ENCODE assay signal across 19 cellular contexts in the genomic region with DNA sequence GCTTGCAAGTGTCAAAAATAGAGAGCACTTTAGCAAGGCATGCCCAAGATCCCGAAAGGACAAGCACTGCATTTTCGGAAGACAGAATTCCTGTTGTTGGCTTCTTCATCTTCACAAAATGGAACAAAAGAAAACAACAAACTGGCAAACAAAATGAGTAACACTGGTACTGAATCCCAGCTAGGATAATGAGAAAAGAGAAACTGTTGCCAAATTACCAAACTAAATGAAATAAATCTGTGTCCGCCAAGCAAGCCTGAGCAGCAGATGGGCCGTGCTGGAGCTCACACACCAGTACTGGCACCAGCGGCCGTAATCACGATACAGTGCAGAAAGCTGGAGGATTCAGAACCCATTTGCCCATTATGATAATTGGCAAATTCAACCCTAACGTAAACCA. TPM values are rescaled to one million over a fixed set of nuclear protein-coding genes. Genes with fewer than 3 reads are reported as not detected.
DNase-seq lines count a peak whose midpoint lies in the region; ATAC-seq and TF ChIP-seq lines count a peak whose summit lies in the region.
"Had no signal": no experiment of that assay in that cellular context is flagged by ENCODE, and none has a peak within 500 bp of the region (broad histone marks: within the 10 kb centered on the region; RNA-seq: fewer than 3 reads in every experiment).

No MANE protein-coding gene starts in this region.

- no peak overlapping the region for H3K18ac ChIP-seq in trophoblast cell (ENCODE audit: low read length)

- H3K9ac ChIP-seq in trophoblast cell (ENCODE audit: low read length) = no peak overlapping the region

- no peak for TF ChIP-seq POLR2A in esophagus muscularis mucosa (IDR thresholded peaks at IDR 0.05; ENCODE audit: low read depth)

- H3K79me1 ChIP-seq in trophoblast cell (ENCODE audit: low read length) = no peaks in the 10 kb centered on the region

- no peak overlapping the region for H3K4me2 ChIP-seq in trophoblast cell (ENCODE audit: low read length)

- H4K91ac ChIP-seq in trophoblast cell (ENCODE audit: low read depth, low read length) = no peak overlapping the region

- no peak overlapping the region for H2BK5ac ChIP-seq in trophoblast cell (ENCODE audit: low read depth, low read length, poor library complexity)

- H2AFZ ChIP-seq in trophoblast cell (ENCODE audit: insufficient read depth, low read length, poor library complexity) = no peak overlapping the region

- ATAC-seq in HG03521 (IDR thresholded peaks at IDR 0.05; ENCODE audit: unreplicated experiment) = no peak
- no peak for ATAC-seq in HG02938 (IDR thresholded peaks at IDR 0.05; ENCODE audit: unreplicated experiment)
- ATAC-seq in GM19035 (IDR thresholded peaks at IDR 0.05; ENCODE audit: unreplicated experiment) = no peak

- H3K4me1 ChIP-seq in esophagus muscularis mucosa = peaks cover 14 to 36% (median 30%) of the 10 kb centered on the region in 4 donors
- no peaks in the 10 kb centered on the region for H3K4me1 ChIP-seq in trophoblast cell (ENCODE audit: control insufficient read depth in 1 of 2, insufficient read depth in 2 of 2, low read length in 2 of 2)

- peak; percentile 29 for DNase-seq in AG10803 (ENCODE audit: low read depth)
- peak; percentile 16 for DNase-seq in NCI-H1694 treated with DMSO at 0.1 percent for 48 hours (lab: John Stamatoyannopoulos, UW)
- peak; percentile 50 for DNase-seq in esophagus muscularis mucosa (ENCODE audit: extremely low spot score)
- DNase-seq in midbrain (lab: John Stamatoyannopoulos, UW) = peak; percentile 7
- no peak for DNase-seq in trophoblast cell
- DNase-seq: DMS153, HFFc6, Karpas-422, MG63, NCI-H1092, NCI-H146, NCI-H226, NCI-H69, SIG-M5 had no signal

- peaks cover 0 to 18% (median 9%) of the 10 kb centered on the region in 4 donors for H3K36me3 ChIP-seq in esophagus muscularis mucosa
- no peaks in the 10 kb centered on the region for H3K36me3 ChIP-seq in trophoblast cell (ENCODE audit: control insufficient read depth in 1 of 2, insufficient read depth in 2 of 2, low read length in 2 of 2)

- H3K9me3 ChIP-seq in esophagus muscularis mucosa (no peaks in the 10 kb centered on the region), trophoblast cell (ENCODE audit: insufficient read depth, low read depth, low read length) (peaks cover 3% of the 10 kb centered on the region)
- H3K9me3 ChIP-seq: MG63 had no signal

- H3K23ac ChIP-seq in trophoblast cell (ENCODE audit: low read length) = no peak overlapping the region

- intact Hi-C loops in esophagus muscularis mucosa (cut with DNase I) = no loop called here

- H2AK5ac ChIP-seq in trophoblast cell (ENCODE audit: low read length) = no peak overlapping the region

- no peak overlapping the region for H3K4me3 ChIP-seq in AG10803 (ENCODE audit: low read length)
- peak overlapping the region in 2 of 4 donors; percentile 4 to 11 for H3K4me3 ChIP-seq in esophagus muscularis mucosa
- no peak overlapping the region for H3K4me3 ChIP-seq in trophoblast cell (ENCODE audit: low read depth, low read length)
- H3K4me3 ChIP-seq: MG63 had no signal

- H4K8ac ChIP-seq in trophoblast cell (ENCODE audit: low read depth, low read length) = no peak overlapping the region

- peaks cover 0 to 3% (median 0%) of the 10 kb centered on the region in 4 donors for H3K27me3 ChIP-seq in esophagus muscularis mucosa
- no peaks in the 10 kb centered on the region for H3K27me3 ChIP-seq in trophoblast cell (ENCODE audit: insufficient read depth, low read length)
- H3K27me3 ChIP-seq: MG63 had no signal

- no peak overlapping the region for H2BK120ac ChIP-seq in trophoblast cell (ENCODE audit: insufficient read depth, low read length, poor library complexity)

- H2BK12ac ChIP-seq in trophoblast cell (ENCODE audit: low read length) = no peak overlapping the region

- H3K79me2 ChIP-seq in trophoblast cell (ENCODE audit: control insufficient read depth, insufficient read depth, low read length, poor library complexity) = no peaks in the 10 kb centered on the region

- H3K27ac ChIP-seq in esophagus muscularis mucosa (replicated peaks in 1 of 4) = peak overlapping the region in 2 of 4 donors; percentile 0 to 55
- H3K27ac ChIP-seq in trophoblast cell (ENCODE audit: low read depth, low read length) = no peak overlapping the region

- no peak overlapping the region for H3K14ac ChIP-seq in trophoblast cell (ENCODE audit: low read length)

- no peak overlapping the region for H3K4ac ChIP-seq in trophoblast cell (ENCODE audit: low read depth, low read length)

- 44% methylated on average over 8 of the region's 8 CpGs for WGBS in esophagus muscularis mucosa
- WGBS in trophoblast cell (ENCODE audit: extremely low coverage, insufficient coverage, insufficient read length) = no CpG with 5 or more reads among the region's 8 CpGs

- TF ChIP-seq CTCF in AG10803 (conservative IDR thresholded peaks at IDR 0.05; ENCODE audit: low read length) = no peak
- TF ChIP-seq CTCF in esophagus muscularis mucosa (IDR thresholded peaks at IDR 0.05) = no peak

- H4K12ac ChIP-seq in trophoblast cell (ENCODE audit: low read depth, low read length) = no peak overlapping the region

- TF ChIP-seq EP300 in esophagus muscularis mucosa (IDR thresholded peaks at IDR 0.05) = no peak

RNA-seq across cellular contexts. Expression of a gene that starts 30.6 kb away (rescaled TPM):
- 10 to 100 TPM in 2 of 4 donors, 1 to 10 TPM in 2; 8.3 to 18.3 (median 12.1) TPM for total RNA-seq in esophagus muscularis mucosa
- 5.3 and 5.7 TPM in 2 replicates for polyA plus RNA-seq in trophoblast cell (2013)
- total RNA-seq: HT-29 had no signal
- polyA plus RNA-seq: CD14-positive monocyte had no signal

RNA-seq across cellular contexts. Expression of a gene that starts 57.2 kb away (rescaled TPM):
- 10 to 100 TPM; 12.8 to 19.9 (median 17.1) TPM for total RNA-seq in esophagus muscularis mucosa
- 1.0 and 1.2 TPM in 2 replicates for polyA plus RNA-seq in trophoblast cell (2013)
- total RNA-seq: HFFc6, HT-29 had no signal
- polyA plus RNA-seq: CD14-positive monocyte had no signal

Comparison
In these comparisons a context has a peak if more than half of its experiments do, and no peak if none do; other contexts are left out.
1. DNase-seq: peak in AG10803 (single experiment), NCI-H1694 treated with DMSO at 0.1 percent for 48 hours (single experiment), esophagus muscularis mucosa (single experiment) and midbrain (single experiment); none in trophoblast cell (0 of 2).